ENCODE assay signal across 18 cellular contexts in genomic region chr7:101470668-101471067, GRCh38.
DNase-seq lines count a peak whose midpoint lies in the region; ATAC-seq and TF ChIP-seq lines count a peak whose summit lies in the region.
"Had no signal": no experiment of that assay in that cellular context is flagged by ENCODE, and none has a peak within 500 bp of the region (broad histone marks: within the 10 kb centered on the region; RNA-seq: fewer than 3 reads in every experiment).

No MANE protein-coding gene starts in this region.

- no peaks in the 10 kb centered on the region for H3K23me2 ChIP-seq in H9 (ENCODE audit: insufficient read length, low read depth, low read length, poor library complexity, severe bottlenecking)

- H3K27me3 ChIP-seq in H9 (ENCODE audit: insufficient read depth, low read length): no peaks in the 10 kb centered on the region
- H3K27me3 ChIP-seq in HUES64 (ENCODE audit: insufficient read depth, low read length): no peaks in the 10 kb centered on the region
- H3K27me3 ChIP-seq in CD4-positive, alpha-beta T cell (ENCODE audit: control insufficient read depth, insufficient read depth, low read length): no peaks in the 10 kb centered on the region

- H2BK12ac ChIP-seq in H9 (ENCODE audit: insufficient read length, low read depth, low read length): no peak overlapping the region

- H3K9ac ChIP-seq in H9 (ENCODE audit: extremely low read depth, insufficient read length, low read length) (no peak overlapping the region), HUES64 (ENCODE audit: low read depth, low read length) (no peak overlapping the region)
- H3K9ac ChIP-seq: GM23248 had no signal

- WGBS in H9 (ENCODE audit: extremely low coverage, insufficient read length, low lambda C conversion rate): no CpG with 5 or more reads among the region's 4 CpGs
- WGBS in HUES64: 57% methylated on average over 4 of the region's 4 CpGs

- CTCF ChIA-PET in CD4-positive, alpha-beta T cell (lab: Charles Lee): no interaction called here

- peaks cover 7% of the 10 kb centered on the region; the same call in 1 of the 2 replicates for H3K4me1 ChIP-seq in H9 (ENCODE audit: insufficient read depth, low read length)
- peaks cover 11% of the 10 kb centered on the region for H3K4me1 ChIP-seq in HUES64 (ENCODE audit: insufficient read depth, low read length)
- H3K4me1 ChIP-seq: A549 had no signal

- no peaks in the 10 kb centered on the region for H3K79me2 ChIP-seq in H9 (ENCODE audit: insufficient read depth, low read length)

- DNase-seq in H9 (no peak), islet precursor cell (peak; percentile 20), posterior vena cava (ENCODE audit: low spot score) (peak; percentile 7), anterior cingulate cortex (lab: John Stamatoyannopoulos, UW) (no peak)
- DNase-seq in CD4-positive, alpha-beta T cell: no peak
- DNase-seq: CD8-positive, alpha-beta memory T cell; DMS53; GM23248; HFFc6; KG1 had no signal

- H3K4me1 Mint-ChIP-seq in H9: peaks cover 21 to 42% of the 10 kb centered on the region in 2 experiments
- no peaks in the 10 kb centered on the region for H3K4me1 Mint-ChIP-seq in CD4-positive, alpha-beta T cell (ENCODE audit: low read depth)
- peaks cover 4% of the 10 kb centered on the region for H3K4me1 Mint-ChIP-seq in stimulated activated memory B cell treated with anti-CD40 and anti-IgM and Interleukin-4, amounts not matched to agents 10 μg/mL and 1 μg/mL and 100 μg/mL, for 72 hours

- peaks cover 0 to 4% (median 2%) of the 10 kb centered on the region in 3 experiments; a peak in 4 of 7 replicates for H3K36me3 Mint-ChIP-seq in H9 (ENCODE audit: insufficient read depth in 1 of 3, low read depth in 3 of 3)
- no peaks in the 10 kb centered on the region for H3K36me3 Mint-ChIP-seq in CD4-positive, alpha-beta T cell (ENCODE audit: low read depth)
- no peaks in the 10 kb centered on the region for H3K36me3 Mint-ChIP-seq in stimulated activated memory B cell treated with anti-CD40 and anti-IgM and Interleukin-4, amounts not matched to agents 10 μg/mL and 1 μg/mL and 100 μg/mL, for 72 hours
- H3K36me3 Mint-ChIP-seq: CD14-positive monocyte; CD8-positive, alpha-beta memory T cell; IgD-negative memory B cell had no signal

- H3T11ph ChIP-seq in H9 (ENCODE audit: low read length): no peak overlapping the region

- H2BK15ac ChIP-seq in H9 (ENCODE audit: low read depth, low read length): no peak overlapping the region

- no peak for TF ChIP-seq CTCF in H9 (conservative IDR thresholded peaks at IDR 0.05)
- TF ChIP-seq CTCF in CD4-positive, alpha-beta T cell (IDR thresholded peaks at IDR 0.05): no peak

- no peak overlapping the region for H3K4ac ChIP-seq in H9 (ENCODE audit: low read depth, low read length)

- H3K56ac ChIP-seq in H9 (ENCODE audit: insufficient read length, low read depth, low read length): no peak overlapping the region

- no peak overlapping the region for H2AK5ac ChIP-seq in H9 (ENCODE audit: insufficient read length, low read length)

- no peak overlapping the region for H3K23ac ChIP-seq in H9 (ENCODE audit: insufficient read length, low read depth, low read length)

- no peaks in the 10 kb centered on the region for H3K27me3 Mint-ChIP-seq in H9 (ENCODE audit: low read depth)
- H3K27me3 Mint-ChIP-seq in CD4-positive, alpha-beta T cell: no peaks in the 10 kb centered on the region
- peaks cover 59% of the 10 kb centered on the region for H3K27me3 Mint-ChIP-seq in stimulated activated memory B cell treated with anti-CD40 and anti-IgM and Interleukin-4, amounts not matched to agents 10 μg/mL and 1 μg/mL and 100 μg/mL, for 72 hours

- H3K27ac ChIP-seq in H9 (ENCODE audit: insufficient read length, low read depth, low read length): no peak overlapping the region
- H3K27ac ChIP-seq in HUES64 (ENCODE audit: low read depth, low read length): 0 out of 2 replicates have a peak overlapping the region, but pooled peaks have one; percentile 30
- no peak overlapping the region for H3K27ac ChIP-seq in CD4-positive, alpha-beta T cell (ENCODE audit: low read depth, low read length)
- H3K27ac ChIP-seq: A549, GM23248, HL-60 had no signal

- no peak overlapping the region for H3K18ac ChIP-seq in H9 (ENCODE audit: insufficient read length, low read depth, low read length)

- no peak overlapping the region for H2BK20ac ChIP-seq in H9 (ENCODE audit: low read depth, low read length, poor library complexity, severe bottlenecking)

- no peak overlapping the region for H2AFZ ChIP-seq in H9 (ENCODE audit: low read length)
- H2AFZ ChIP-seq: GM23248 had no signal

- intact Hi-C loops in posterior vena cava (cut with DNase I): no loop called here
- intact Hi-C loops in CD4-positive, alpha-beta T cell (cut with DNase I, micrococcal nuclease): no loop called here

- H2BK5ac ChIP-seq in H9 (ENCODE audit: insufficient read length, low read length): no peak overlapping the region

- H3K79me1 ChIP-seq in H9 (ENCODE audit: insufficient read depth, low read depth, low read length, poor library complexity, severe bottlenecking): no peaks in the 10 kb centered on the region

- no peak overlapping the region for H3K4me3 ChIP-seq in HUES64 (ENCODE audit: low read length)
- H3K4me3 ChIP-seq: A549, GM12878, GM23248, HAP-1 had no signal

- no peak overlapping the region; a peak in 1 of 5 replicates for H3K4me3 Mint-ChIP-seq in H9
- H3K4me3 Mint-ChIP-seq in CD4-positive, alpha-beta T cell: no peak overlapping the region
- H3K4me3 Mint-ChIP-seq in stimulated activated memory B cell treated with anti-CD40 and anti-IgM and Interleukin-4, amounts not matched to agents 10 μg/mL and 1 μg/mL and 100 μg/mL, for 72 hours: no peak overlapping the region
- H3K4me3 Mint-ChIP-seq: CD14-positive monocyte; CD8-positive, alpha-beta memory T cell; HFFc6; IgD-negative memory B cell had no signal

- H3K36me3 ChIP-seq in HUES64 (ENCODE audit: insufficient read depth, low read length): no peaks in the 10 kb centered on the region
- H3K36me3 ChIP-seq: HAP-1 had no signal

- H2BK120ac ChIP-seq in H9 (ENCODE audit: low read depth, low read length, poor library complexity, severe bottlenecking): no peak overlapping the region

- ATAC-seq in CD4-positive, alpha-beta T cell (ENCODE audit: poor library complexity): no peak
- ATAC-seq in stimulated activated memory B cell treated with anti-CD40 and anti-IgM and Interleukin-4, amounts not matched to agents 10 μg/mL and 1 μg/mL and 100 μg/mL, for 72 hours: no peak
- ATAC-seq: A549, GM12878 had no signal

- POLR2A ChIA-PET in CD4-positive, alpha-beta T cell (lab: Charles Lee): no interaction called here

- no peak overlapping the region for H4K91ac ChIP-seq in H9 (ENCODE audit: insufficient read length, low read depth, low read length)

- no peaks in the 10 kb centered on the region for H3K9me3 Mint-ChIP-seq in H9
- no peaks in the 10 kb centered on the region for H3K9me3 Mint-ChIP-seq in CD4-positive, alpha-beta T cell
- H3K9me3 Mint-ChIP-seq in stimulated activated memory B cell treated with anti-CD40 and anti-IgM and Interleukin-4, amounts not matched to agents 10 μg/mL and 1 μg/mL and 100 μg/mL, for 72 hours: no peaks in the 10 kb centered on the region
- H3K9me3 Mint-ChIP-seq: CD8-positive, alpha-beta memory T cell; HFFc6 had no signal

- H3K14ac ChIP-seq in H9 (ENCODE audit: insufficient read depth, low read length): no peak overlapping the region

- no peaks in the 10 kb centered on the region for H3K9me3 ChIP-seq in H9 (ENCODE audit: control insufficient read depth, low read depth, low read length)
- no peaks in the 10 kb centered on the region for H3K9me3 ChIP-seq in HUES64 (ENCODE audit: insufficient read depth, low read depth, low read length)
- H3K9me3 ChIP-seq in CD4-positive, alpha-beta T cell (ENCODE audit: control insufficient read depth, low read length): no peaks in the 10 kb centered on the region
- H3K9me3 ChIP-seq: A549, HAP-1 had no signal

- no peak overlapping the region for H4K5ac ChIP-seq in H9 (ENCODE audit: insufficient read length, low read depth, low read length)

- H3K27ac Mint-ChIP-seq in H9: peak overlapping the region in 2 of 3 experiments; percentile 60 to 78; a peak in 5 of 7 replicates
- H3K27ac Mint-ChIP-seq in CD4-positive, alpha-beta T cell: no peak overlapping the region
- no peak overlapping the region for H3K27ac Mint-ChIP-seq in stimulated activated memory B cell treated with anti-CD40 and anti-IgM and Interleukin-4, amounts not matched to agents 10 μg/mL and 1 μg/mL and 100 μg/mL, for 72 hours
- H3K27ac Mint-ChIP-seq: CD8-positive, alpha-beta memory T cell; HFFc6; IgD-negative memory B cell had no signal

- H3K4me2 ChIP-seq in H9 (ENCODE audit: insufficient read depth, insufficient read length, low read length): no peak overlapping the region
- H3K4me2 ChIP-seq: A549 had no signal

- no peak overlapping the region for H4K8ac ChIP-seq in H9 (replicated peaks; ENCODE audit: insufficient read length, low read depth, low read length)

- H4K20me1 ChIP-seq in H9 (ENCODE audit: control insufficient read depth, insufficient read depth, insufficient read length): peaks cover 2% of the 10 kb centered on the region

Comparison
In these comparisons a context has a peak if more than half of its experiments do, and no peak if none do; other contexts are left out.
1. DNase-seq: peak in islet precursor cell (single experiment) and posterior vena cava (single experiment); none in H9 (single experiment), CD4-positive, alpha-beta T cell (0 of 10) and anterior cingulate cortex (0 of 58).
2. H3K27ac Mint-ChIP-seq: peak in H9 (2 of 3); none in CD4-positive, alpha-beta T cell (single experiment) and stimulated activated memory B cell treated with anti-CD40 and anti-IgM and Interleukin-4, amounts not matched to agents 10 μg/mL and 1 μg/mL and 100 μg/mL, for 72 hours (single experiment).